8 cellular contexts compared by ENCODE assay signal in the genomic region with DNA sequence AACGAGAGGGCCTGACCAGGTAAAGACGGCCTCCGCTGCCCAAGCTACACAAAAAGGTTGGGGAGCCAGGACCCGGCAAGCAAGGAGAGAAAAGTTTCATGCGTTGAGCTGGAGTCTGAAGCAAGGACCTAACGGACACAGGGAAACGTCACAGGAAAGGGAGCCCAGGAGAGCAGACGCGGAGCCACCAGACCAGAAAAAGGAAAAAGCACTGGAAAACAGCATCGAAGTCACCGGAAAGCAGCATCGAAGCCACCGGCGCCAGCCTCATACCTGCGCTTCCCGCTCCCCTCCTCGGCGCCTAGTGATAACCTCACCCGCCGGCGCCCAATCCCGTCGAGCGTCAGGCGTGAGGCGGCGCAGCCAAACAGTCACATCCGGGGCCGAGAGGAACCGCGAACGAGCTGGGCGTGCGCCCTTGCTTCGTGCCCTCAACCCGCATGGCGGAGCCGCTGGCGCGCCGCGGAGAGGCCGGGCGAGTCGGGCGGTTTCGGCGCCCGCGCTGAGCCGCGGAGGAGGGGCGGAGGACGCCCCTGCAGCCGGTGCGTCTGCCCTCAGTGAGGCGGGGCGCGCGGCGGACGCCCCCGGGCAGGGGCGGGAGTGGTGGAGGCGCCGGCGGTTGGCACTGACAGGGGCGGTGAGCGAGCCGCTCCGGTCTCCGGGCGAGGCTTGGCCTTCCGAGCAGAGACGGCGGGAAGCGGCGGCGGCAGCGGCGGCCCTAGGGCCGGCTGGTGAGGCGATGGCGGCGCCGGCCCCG. TPM values are rescaled to one million over a fixed set of nuclear protein-coding genes. Genes with fewer than 3 reads are reported as not detected.
A peak's percentile ranks its signal among the peaks of the same experiment; 100 is the strongest.
DNase-seq lines count a peak whose midpoint lies in the region; ATAC-seq and TF ChIP-seq lines count a peak whose summit lies in the region.

A gene with protein sequence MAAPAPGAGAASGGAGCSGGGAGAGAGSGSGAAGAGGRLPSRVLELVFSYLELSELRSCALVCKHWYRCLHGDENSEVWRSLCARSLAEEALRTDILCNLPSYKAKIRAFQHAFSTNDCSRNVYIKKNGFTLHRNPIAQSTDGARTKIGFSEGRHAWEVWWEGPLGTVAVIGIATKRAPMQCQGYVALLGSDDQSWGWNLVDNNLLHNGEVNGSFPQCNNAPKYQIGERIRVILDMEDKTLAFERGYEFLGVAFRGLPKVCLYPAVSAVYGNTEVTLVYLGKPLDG (plus strand): TSS at position 415 of the 757 bp plus-strand sequence. CDS start 325 bp downstream, at position 740.
A gene (minus strand): TSS at position 309 of the 757 bp plus-strand sequence. CDS start 7,079 bp downstream, outside the sequence.

- H3K36me3 ChIP-seq in adipocyte (ENCODE audit: control insufficient read depth, insufficient read depth, low read length, severe bottlenecking) (no peaks in the 10 kb centered on the region), cardiac muscle cell (no peaks in the 10 kb centered on the region), parathyroid adenoma (ENCODE audit: control insufficient read depth, insufficient read depth, low read length) (no peaks in the 10 kb centered on the region), transverse colon (no peaks in the 10 kb centered on the region)

- peaks cover 32% of the 10 kb centered on the region for H3K79me2 ChIP-seq in parathyroid adenoma

- H3K4me3 ChIP-seq in adipocyte (ENCODE audit: low read length) = peak within 1 kb of the TSS; percentile 94
- H3K4me3 ChIP-seq in cardiac muscle cell = peak within 1 kb of the TSS; percentile 84
- peak within 1 kb of the TSS; percentile 88 for H3K4me3 ChIP-seq in parathyroid adenoma (ENCODE audit: low read depth, low read length)
- peak within 1 kb of the TSS; percentile 73 to 100 (median 96) for H3K4me3 ChIP-seq in transverse colon

- intact Hi-C loops in transverse colon (cut with DNase I; ENCODE audit: low total_unique reads) = no loop called here

- in situ Hi-C loops in GM13976 (cut with MboI; ENCODE audit: low sequenced_read_pairs, unreplicated experiment) (no loop called here), transverse colon (cut with MboI; ENCODE audit: low pct_ligation_motif_present in 1 of 4, low pct_unique_long_range_greater_than_20kb in 1 of 4, low sequenced_read_pairs in 3 of 4) (no loop called here)

- ATAC-seq in HG02852 (IDR thresholded peaks at IDR 0.05; ENCODE audit: unreplicated experiment) = peak; percentile 90

- H3K4me1 ChIP-seq in adipocyte (ENCODE audit: control insufficient read depth, insufficient read depth, low read length) (peaks cover 9% of the 10 kb centered on the region), cardiac muscle cell (ENCODE audit: low read depth) (peaks cover 12% of the 10 kb centered on the region), parathyroid adenoma (peaks cover 9% of the 10 kb centered on the region), transverse colon (peaks cover 18 to 33% (median 22%) of the 10 kb centered on the region in 4 donors)

- peak within 1 kb of the TSS; percentile 99 for H2AFZ ChIP-seq in parathyroid adenoma

- peak within 1 kb of the TSS; percentile 85 for H3K27ac ChIP-seq in cardiac muscle cell
- H3K27ac ChIP-seq in parathyroid adenoma = peak within 1 kb of the TSS; percentile 77
- H3K27ac ChIP-seq in transverse colon = peak within 1 kb of the TSS; percentile 86 to 98 (median 95)

- TF ChIP-seq CTCF in GM13976 (IDR thresholded peaks at IDR 0.05; ENCODE audit: borderline replicate concordance, control extremely low read depth, extremely low read depth, insufficient read depth, missing control alignments) = peak; percentile 5
- no peak for TF ChIP-seq CTCF in cardiac muscle cell (IDR thresholded peaks at IDR 0.05; ENCODE audit: low read depth, low read length)
- no peak for TF ChIP-seq CTCF in parathyroid adenoma (IDR thresholded peaks at IDR 0.05)
- TF ChIP-seq CTCF in transverse colon (IDR thresholded peaks at IDR 0.05) = peak in 1 of 5 experiments; percentile 5

- H3K9ac ChIP-seq in adipocyte (ENCODE audit: low read length) (peak within 1 kb of the TSS; percentile 91), parathyroid adenoma (no peak within 1 kb of the TSS)

- TF ChIP-seq EP300 in transverse colon (IDR thresholded peaks at IDR 0.05; ENCODE audit: low read depth) = no peak

- H3K27me3 ChIP-seq in adipocyte (replicated peaks; ENCODE audit: control insufficient read depth, insufficient read depth, low read length) (no peaks in the 10 kb centered on the region), cardiac muscle cell (no peaks in the 10 kb centered on the region), parathyroid adenoma (ENCODE audit: control insufficient read depth, insufficient read depth, low read length) (no peaks in the 10 kb centered on the region), transverse colon (no peaks in the 10 kb centered on the region)

- TF ChIP-seq POLR2A in transverse colon (IDR thresholded peaks at IDR 0.05) = peak; percentile 86

- DNase-seq in GM13976 (ENCODE audit: low spot score) (peak; percentile 98), NCI-H1436 treated with DMSO at 0.1 percent for 48 hours (lab: John Stamatoyannopoulos, UW) (peak; percentile 82), T follicular helper cell (ENCODE audit: low read depth) (peak; percentile 93), adipocyte (ENCODE audit: low read depth) (peak; percentile 99), cardiac muscle cell (ENCODE audit: low read depth in 1 of 2, low spot score in 1 of 2) (peak; percentile 97 to 98), transverse colon (peak; percentile 96)

- 0% methylated on average over 54 of the region's 87 CpGs; no CpG with 5 or more reads in 1 of the 2 donors for WGBS in transverse colon (ENCODE audit: low coverage in 1 of 2), 2 donors

- H3K9me3 ChIP-seq in adipocyte (ENCODE audit: control insufficient read depth, low read length) = no peaks in the 10 kb centered on the region
- no peaks in the 10 kb centered on the region for H3K9me3 ChIP-seq in cardiac muscle cell (ENCODE audit: low read depth)
- no peaks in the 10 kb centered on the region for H3K9me3 ChIP-seq in parathyroid adenoma (ENCODE audit: control insufficient read depth, low read length)
- no peaks in the 10 kb centered on the region for H3K9me3 ChIP-seq in transverse colon

- peak within 1 kb of the TSS; percentile 92 for H3K4me2 ChIP-seq in parathyroid adenoma (ENCODE audit: low read length)

RNA-seq across cellular contexts. Expression of the first gene that starts in this region (rescaled TPM):
- total RNA-seq in cardiac muscle cell = 4.7 and 5.9 TPM in 2 replicates
- 9.1 TPM in 2 replicates for polyA plus RNA-seq in cardiac muscle cell
- total RNA-seq in transverse colon = 1 to 10 TPM; 2.4 to 8.6 (median 5.3) TPM

RNA-seq across cellular contexts. Expression of the second gene that starts in this region (rescaled TPM):
- 8.9 and 10.3 TPM in 2 replicates for total RNA-seq in cardiac muscle cell
- 9.5 and 11.2 TPM in 2 replicates for polyA plus RNA-seq in cardiac muscle cell
- 10 to 100 TPM in 1 of 4 donors, 1 to 10 TPM in 2, not detected in 1; 1.6 to 14.2 (median 4.6) TPM for total RNA-seq in transverse colon

Comparison
In these comparisons a context has a peak if more than half of its experiments do, and no peak if none do; other contexts are left out.
1. Peak in every context shown above with its lines: DNase-seq, ATAC-seq, H3K4me3 ChIP-seq and H3K27ac ChIP-seq.